Comparison of ENCODE assay signal across 6 cellular contexts in the genomic region with DNA sequence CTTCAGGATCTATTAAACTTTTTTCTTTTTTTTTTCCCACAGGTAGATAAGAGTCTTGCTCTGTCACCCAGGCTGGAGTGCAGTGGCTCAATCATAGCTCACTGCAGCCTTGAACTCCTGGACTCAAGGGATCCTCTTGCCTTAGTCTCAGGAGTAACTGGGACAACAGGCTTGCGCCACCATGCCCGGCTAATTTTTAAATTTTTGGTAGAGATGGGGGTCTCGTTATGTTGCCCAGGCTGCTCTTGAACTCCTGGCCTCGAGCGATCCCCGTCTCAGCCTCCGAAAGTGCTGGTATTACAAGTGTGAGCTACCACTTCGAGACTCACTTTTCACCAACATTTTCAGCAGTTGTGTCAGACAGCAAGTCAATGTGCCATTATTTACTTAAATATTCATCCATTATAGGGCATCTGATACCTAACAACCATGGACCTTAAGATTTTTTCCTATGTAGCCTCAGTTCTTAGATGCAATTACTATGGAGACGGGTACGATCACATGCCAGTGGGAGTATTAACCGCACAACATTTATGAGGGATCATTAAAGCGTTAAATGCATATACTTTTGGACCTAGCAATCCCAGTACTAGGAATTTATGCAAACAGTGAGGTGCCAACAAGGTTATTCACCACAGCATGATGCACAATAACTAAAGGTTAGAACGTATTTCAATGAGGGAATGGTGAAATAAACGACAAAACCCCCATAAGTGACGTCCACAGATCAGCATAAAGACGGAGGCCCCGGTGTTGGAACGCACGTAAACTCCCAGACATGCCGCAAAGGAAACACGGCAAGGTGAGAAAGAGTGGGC. TPM values are rescaled to one million over a fixed set of nuclear protein-coding genes. Genes with fewer than 3 reads are reported as not detected.
DNase-seq lines count a peak whose midpoint lies in the region; ATAC-seq and TF ChIP-seq lines count a peak whose summit lies in the region.

No MANE protein-coding gene starts in this region.

- H3K23ac ChIP-seq in mesendoderm (ENCODE audit: low read length) = no peak overlapping the region

- H3K27me3 ChIP-seq in A673 (replicated peaks; ENCODE audit: insufficient read depth, low read depth, low read length, poor library complexity) (no peaks in the 10 kb centered on the region), mesendoderm (ENCODE audit: insufficient read depth, low read length, poor library complexity) (no peaks in the 10 kb centered on the region)

- DNase-seq in A673 (ENCODE audit: low spot score) (peak; percentile 42), mesendoderm (no peak), pons (ENCODE audit: low spot score) (no peak)
- DNase-seq in activated naive CD4-positive, alpha-beta T cell treated with anti-CD3 and anti-CD28 coated beads, Interleukin-2, amount 50 U/mL, for 72 hours (ENCODE audit: low spot score in 2 of 2) = no peak

- H3K18ac ChIP-seq in mesendoderm (ENCODE audit: low read length) = peak overlapping the region; percentile 77

- H2BK5ac ChIP-seq in mesendoderm (ENCODE audit: low read length) = no peak overlapping the region

- H3K4me3 ChIP-seq in A673 (ENCODE audit: low read depth, low read length, poor library complexity, severe bottlenecking) (peak overlapping the region; percentile 95), mesendoderm (ENCODE audit: low read length) (peak overlapping the region; percentile 75)

- no peak overlapping the region for H4K5ac ChIP-seq in mesendoderm (ENCODE audit: low read length)

- WGBS in mesendoderm (ENCODE audit: extremely low coverage, insufficient coverage, low lambda C conversion rate) = no CpG with 5 or more reads among the region's 21 CpGs

- CTCF ChIA-PET in A673 (lab: Charles Lee) = no interaction called here

- TSS peak; percentile 62 for BruUV-seq in A673 (replicated peaks; lab: Mats Ljungman, UMichigan)

- peak overlapping the region; percentile 86 for H3K9ac ChIP-seq in mesendoderm (ENCODE audit: low read length)

- H3K4me2 ChIP-seq in mesendoderm (ENCODE audit: low read length) = peak overlapping the region; percentile 84

- H3K4me1 ChIP-seq in A673 (ENCODE audit: insufficient read depth, low read length, poor library complexity, severe bottlenecking) (peaks cover 12% of the 10 kb centered on the region), mesendoderm (ENCODE audit: control insufficient read depth, low read depth, low read length) (no peaks in the 10 kb centered on the region)

- H3K56ac ChIP-seq in mesendoderm (ENCODE audit: low read length) = peak overlapping the region; percentile 88

- H3K27ac Mint-ChIP-seq in activated naive CD4-positive, alpha-beta T cell treated with anti-CD3 and anti-CD28 coated beads, Interleukin-2, amount 50 U/mL, for 72 hours = peak overlapping the region; percentile 91 to 99

- H3K36me3 Mint-ChIP-seq in activated naive CD4-positive, alpha-beta T cell treated with anti-CD3 and anti-CD28 coated beads, Interleukin-2, amount 50 U/mL, for 72 hours = peaks cover 13% of the 10 kb centered on the region in 2 donors

- H3K79me2 ChIP-seq in mesendoderm (ENCODE audit: control insufficient read depth, insufficient read depth, low read length) = peaks cover 19% of the 10 kb centered on the region

- ATAC-seq in HG02852 (IDR thresholded peaks at IDR 0.05; ENCODE audit: unreplicated experiment) = peak; percentile 18
- peak; percentile 42 to 47 for ATAC-seq in activated naive CD4-positive, alpha-beta T cell treated with anti-CD3 and anti-CD28 coated beads, Interleukin-2, amount 50 U/mL, for 72 hours
- no peak for ATAC-seq in GM21381 (IDR thresholded peaks at IDR 0.05; ENCODE audit: unreplicated experiment)

- H4K8ac ChIP-seq in mesendoderm (ENCODE audit: low read depth, low read length) = no peak overlapping the region

- no peak overlapping the region for H2BK15ac ChIP-seq in mesendoderm (replicated peaks; ENCODE audit: low read depth)

- POLR2A ChIA-PET in A673 (lab: Charles Lee; ENCODE audit: low non-redundant PET) = no interaction called here

- no peak overlapping the region for H2AK5ac ChIP-seq in mesendoderm (ENCODE audit: low read length)

- TF ChIP-seq CTCF in A673 (conservative IDR thresholded peaks at IDR 0.05; ENCODE audit: low read depth, low read length) = no peak

- H3K36me3 ChIP-seq in A673 (ENCODE audit: insufficient read depth, low read length, poor library complexity, severe bottlenecking) (peaks cover 7% of the 10 kb centered on the region), mesendoderm (ENCODE audit: control insufficient read depth, insufficient read depth, low read length) (no peaks in the 10 kb centered on the region)

- no peaks in the 10 kb centered on the region for H3K9me3 ChIP-seq in A673 (ENCODE audit: low read depth, low read length, poor library complexity, severe bottlenecking)

- H3K79me1 ChIP-seq in mesendoderm (ENCODE audit: low read length) = peaks cover 5% of the 10 kb centered on the region

- intact Hi-C loops in A673 (cut with micrococcal nuclease; ENCODE audit: unreplicated experiment) = no loop called here

- no peaks in the 10 kb centered on the region for H3K9me3 Mint-ChIP-seq in activated naive CD4-positive, alpha-beta T cell treated with anti-CD3 and anti-CD28 coated beads, Interleukin-2, amount 50 U/mL, for 72 hours

- peak overlapping the region; percentile 73 for H3K27ac ChIP-seq in A673 (ENCODE audit: low read depth, low read length, poor library complexity, severe bottlenecking)
- H3K27ac ChIP-seq in mesendoderm (ENCODE audit: low read depth, low read length) = no peak overlapping the region

- H2BK120ac ChIP-seq in mesendoderm (ENCODE audit: low read depth, low read length) = no peak overlapping the region

- no peak overlapping the region for H3K4ac ChIP-seq in mesendoderm (ENCODE audit: low read depth, low read length)

RNA-seq across cellular contexts. Expression of gene SIRT3, which starts 0.8 kb away (rescaled TPM):
- total RNA-seq in A673 (2021) = 13.6 and 17.1 TPM in 2 replicates
- 10 to 100 TPM; 11.7 to 38.7 TPM for total RNA-seq in activated naive CD4-positive, alpha-beta T cell treated with anti-CD3 and anti-CD28 coated beads, Interleukin-2, amount 50 U/mL, for 72 hours
- 7.5 TPM for polyA plus RNA-seq in mesendoderm (2013, experiment 1 of 2)
- polyA plus RNA-seq in mesendoderm (2013, experiment 2 of 2) = 6.9 TPM

RNA-seq across cellular contexts. Expression of gene PSMD13, which starts 1.4 kb away (rescaled TPM):
- total RNA-seq in A673 (2021) = 195 and 199 TPM in 2 replicates
- total RNA-seq in activated naive CD4-positive, alpha-beta T cell treated with anti-CD3 and anti-CD28 coated beads, Interleukin-2, amount 50 U/mL, for 72 hours = 100 to 1,000 TPM; 196 to 273 TPM
- polyA plus RNA-seq in mesendoderm (2013, experiment 1 of 2) = 85.7 TPM
- 85.1 TPM for polyA plus RNA-seq in mesendoderm (2013, experiment 2 of 2)

RNA-seq across cellular contexts. Expression of gene RIC8A, which starts 27.9 kb away (rescaled TPM):
- total RNA-seq in A673 (2021) = 78.2 and 88.2 TPM in 2 replicates
- total RNA-seq in activated naive CD4-positive, alpha-beta T cell treated with anti-CD3 and anti-CD28 coated beads, Interleukin-2, amount 50 U/mL, for 72 hours = 100 to 1,000 TPM; 110 to 179 TPM
- polyA plus RNA-seq in mesendoderm (2013, experiment 1 of 2) = 72.3 TPM
- 76.0 TPM for polyA plus RNA-seq in mesendoderm (2013, experiment 2 of 2)

RNA-seq across cellular contexts. Expression of gene BET1L, which starts 28.2 kb away (rescaled TPM):
- total RNA-seq in A673 (2021) = 22.2 and 26.2 TPM in 2 replicates
- total RNA-seq in activated naive CD4-positive, alpha-beta T cell treated with anti-CD3 and anti-CD28 coated beads, Interleukin-2, amount 50 U/mL, for 72 hours = 10 to 100 TPM; 53.3 to 81.6 TPM
- polyA plus RNA-seq in mesendoderm (2013, experiment 1 of 2) = 32.5 TPM
- polyA plus RNA-seq in mesendoderm (2013, experiment 2 of 2) = 32.9 TPM

RNA-seq across cellular contexts. Expression of gene SCGB1C1, which starts 42.5 kb away (rescaled TPM):
- total RNA-seq in A673 (2021) = not detected in 2 replicates
- under 1 TPM in 1 of 2 donors, not detected in 1; 0.64 TPM for total RNA-seq in activated naive CD4-positive, alpha-beta T cell treated with anti-CD3 and anti-CD28 coated beads, Interleukin-2, amount 50 U/mL, for 72 hours
- not detected for polyA plus RNA-seq in mesendoderm (2013, experiment 1 of 2)
- polyA plus RNA-seq in mesendoderm (2013, experiment 2 of 2) = not detected
